ENCODE assay signal across 20 cellular contexts in genomic region chr19:29262085-29262484, GRCh38. TPM values are rescaled to one million over a fixed set of nuclear protein-coding genes. Genes with fewer than 3 reads are reported as not detected.
DNase-seq lines count a peak whose midpoint lies in the region; ATAC-seq, FAIRE-seq and TF ChIP-seq lines count a peak whose summit lies in the region.
"Had no signal": no experiment of that assay in that cellular context is flagged by ENCODE, and none has a peak within 500 bp of the region (broad histone marks: within the 10 kb centered on the region; RNA-seq: fewer than 3 reads in every experiment).

No MANE protein-coding gene starts in this region.

- H3K36me3 ChIP-seq in HEK293 (ENCODE audit: control insufficient read depth in 2 of 2, insufficient read depth in 1 of 2, low read length in 2 of 2), result no peaks in the 10 kb centered on the region
- H3K36me3 ChIP-seq: BLaER1 treated with 17β-estradiol and CSF1 and Interleukin-3, amounts not matched to agents 10 nM and 100 nM had no signal

- TF ChIP-seq CTCF in A549 (IDR thresholded peaks at IDR 0.05) (no peak), HEK293 (tag by site-specific recombination; IDR thresholded peaks at IDR 0.05) (no peak)

- no peak for DNase-seq in A549 (ENCODE audit: low read depth in 1 of 2, low spot score in 1 of 2)
- DNase-seq in urothelium cell line (ENCODE audit: low spot score), result no peak
- DNase-seq in nucleus accumbens (lab: John Stamatoyannopoulos, UW), result no peak
- DNase-seq: 8988T; AML-193; Caco-2; Calu3; CD4-positive, alpha-beta T cell; DMS79 treated with DMSO at 0.1 percent for 48 hours; GF-D8 had no signal

- POLR2A ChIA-PET in A549 (lab: Yijun Ruan, JAX) (no interaction called here), HEK293 (lab: Yijun Ruan, JAX) (no interaction called here)

- H3K4me3 ChIP-seq in A549 (no peak overlapping the region), HEK293 (ENCODE audit: low read depth, low read length) (no peak overlapping the region)
- H3K4me3 ChIP-seq: BLaER1 treated with 17β-estradiol and CSF1 and Interleukin-3, amounts not matched to agents 10 nM and 100 nM had no signal

- TF ChIP-seq POLR2A in A549 (IDR thresholded peaks at IDR 0.05; ENCODE audit: low read length), result no peak

- H3K9me3 ChIP-seq in A549 (no peaks in the 10 kb centered on the region), HEK293 (ENCODE audit: control insufficient read depth, insufficient read depth, low read depth, low read length) (peaks cover 2% of the 10 kb centered on the region; the same call in 1 of the 2 replicates)
- H3K9me3 ChIP-seq: BLaER1 treated with 17β-estradiol and CSF1 and Interleukin-3, amounts not matched to agents 10 nM and 100 nM; Caco-2 had no signal

- CTCF ChIA-PET in A549 (lab: Yijun Ruan, JAX), result interaction anchor here (0.7 to 10.3 kb wide), 10 partner anchors 10 to 349 kb away, joined by 3 to 83 read pairs (median 5); no protein-coding TSS in a partner anchor
- CTCF ChIA-PET in HEK293 (lab: Yijun Ruan, JAX), result interaction anchor here (0.6 to 6.6 kb wide), 15 partner anchors 9 to 1289 kb away, joined by 3 to 60 read pairs (median 6); no protein-coding TSS in a partner anchor

- no peak for TF ChIP-seq EP300 in A549 (IDR thresholded peaks at IDR 0.05)

- H3K27ac ChIP-seq in A549, result no peak overlapping the region
- H3K27ac ChIP-seq in HEK293 (ENCODE audit: extremely low read depth, low read depth, low read length), result no peak overlapping the region
- H3K27ac ChIP-seq: BLaER1 treated with 17β-estradiol and CSF1 and Interleukin-3, amounts not matched to agents 10 nM and 100 nM; C4-2B had no signal

- no peak overlapping the region for H3K4me2 ChIP-seq in A549
- H3K4me2 ChIP-seq: BLaER1 treated with 17β-estradiol and CSF1 and Interleukin-3, amounts not matched to agents 10 nM and 100 nM had no signal

- FAIRE-seq in A549 (lab: Jason Lieb, UNC) (peak; percentile 54), urothelium cell line (lab: Jason Lieb, UNC) (peak; percentile 74)
- FAIRE-seq: A204.1, D721Med, G401.6, GM12891, GM19239 had no signal

- ATAC-seq in A549 (no peak), HG03342 (IDR thresholded peaks at IDR 0.05; ENCODE audit: unreplicated experiment) (no peak)
- ATAC-seq: CD8-positive, alpha-beta T cell had no signal

- H3K4me1 ChIP-seq in A549, result no peaks in the 10 kb centered on the region
- H3K4me1 ChIP-seq in HEK293 (ENCODE audit: control insufficient read depth, insufficient read depth, low read length), result no peaks in the 10 kb centered on the region
- H3K4me1 ChIP-seq: BLaER1 treated with 17β-estradiol and CSF1 and Interleukin-3, amounts not matched to agents 10 nM and 100 nM; Caco-2 had no signal

- WGBS in A549 (ENCODE audit: missing lambda C conversion rate), result 3% methylated on average over 2 of the region's 2 CpGs

- no peak for TF ChIP-seq RAD21 in A549 (conservative IDR thresholded peaks at IDR 0.05 in 1 of 2, IDR thresholded peaks at IDR 0.05 in 1 of 2)

TF ChIP-seq in A549, 52 proteins besides CTCF, POLR2A, EP300 and RAD21:
- TF ChIP-seq JUNB (IDR thresholded peaks at IDR 0.05), result no peak
- TF ChIP-seq, protein P1, sequence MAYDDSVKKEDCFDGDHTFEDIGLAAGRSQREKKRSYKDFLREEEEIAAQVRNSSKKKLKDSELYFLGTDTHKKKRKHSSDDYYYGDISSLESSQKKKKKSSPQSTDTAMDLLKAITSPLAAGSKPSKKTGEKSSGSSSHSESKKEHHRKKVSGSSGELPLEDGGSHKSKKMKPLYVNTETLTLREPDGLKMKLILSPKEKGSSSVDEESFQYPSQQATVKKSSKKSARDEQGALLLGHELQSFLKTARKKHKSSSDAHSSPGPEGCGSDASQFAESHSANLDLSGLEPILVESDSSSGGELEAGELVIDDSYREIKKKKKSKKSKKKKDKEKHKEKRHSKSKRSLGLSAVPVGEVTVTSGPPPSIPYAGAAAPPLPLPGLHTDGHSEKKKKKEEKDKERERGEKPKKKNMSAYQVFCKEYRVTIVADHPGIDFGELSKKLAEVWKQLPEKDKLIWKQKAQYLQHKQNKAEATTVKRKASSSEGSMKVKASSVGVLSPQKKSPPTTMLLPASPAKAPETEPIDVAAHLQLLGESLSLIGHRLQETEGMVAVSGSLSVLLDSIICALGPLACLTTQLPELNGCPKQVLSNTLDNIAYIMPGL (CRISPR knock-in tag; IDR thresholded peaks at IDR 0.05; ENCODE audit: borderline replicate concordance), result no peak
- no peak for TF ChIP-seq REST (IDR thresholded peaks at IDR 0.05)

TF ChIP-seq in HEK293, 187 proteins besides CTCF, POLR2A, EP300 and RAD21:
- TF ChIP-seq HOXC10 (CRISPR knock-in tag; IDR thresholded peaks at IDR 0.05), result no peak
- no peak for TF ChIP-seq ZNF654 (tag by site-specific recombination; IDR thresholded peaks at IDR 0.05; ENCODE audit: low read depth)
- no peak for TF ChIP-seq ZNF121 (tag by site-specific recombination; IDR thresholded peaks at IDR 0.05)
- peak; percentile 63; the same call in 1 of the 2 replicates for TF ChIP-seq ZNF664 (tag by site-specific recombination; IDR thresholded peaks at IDR 0.05)
- TF ChIP-seq ATF2 (tag by site-specific recombination; IDR thresholded peaks at IDR 0.05; ENCODE audit: low read depth), result peak; percentile 90
- TF ChIP-seq ZNF585B (tag by site-specific recombination; IDR thresholded peaks at IDR 0.05), result no peak

RNA-seq across cellular contexts. Expression of gene UQCRFS1, which starts 49.1 kb away (rescaled TPM):
- polyA plus RNA-seq in A549 (2011; rRNA removed) (148 and 201 TPM in 2 replicates), A549 (2017; fragmentation: RNase III; extraction: RNeasy Plus Mini Kit Qiagen cat#74134 plus additional on column Dnase treatment) (105 to 111 TPM (median 109 TPM) in 3 replicates)
- polyA plus RNA-seq in A549 (2012; cell fraction: cytosol; rRNA removed), result 150 and 170 TPM in 2 replicates
- polyA plus RNA-seq in A549 (2012; cell fraction: nucleus; rRNA removed), result 73.3 and 89.7 TPM in 2 replicates
- polyA minus RNA-seq in A549 (2011; rRNA and poly(A)+ RNA removed), result 75.9 and 78.8 TPM in 2 replicates
